14 cellular contexts compared by ENCODE assay signal in genomic region chr2:183993052-183993451, GRCh38.
DNase-seq lines count a peak whose midpoint lies in the region; ATAC-seq and TF ChIP-seq lines count a peak whose summit lies in the region.
"Had no signal": no experiment of that assay in that cellular context is flagged by ENCODE, and none has a peak within 500 bp of the region (broad histone marks: within the 10 kb centered on the region; RNA-seq: fewer than 3 reads in every experiment).

No MANE protein-coding gene starts in this region.

- H3K9me3 Mint-ChIP-seq in Caco-2 (ENCODE audit: unreplicated experiment), result no peaks in the 10 kb centered on the region
- H3K9me3 Mint-ChIP-seq in activated CD4-positive, alpha-beta memory T cell treated with anti-CD3 and anti-CD28 coated beads for 36 hours, result no peaks in the 10 kb centered on the region

- no peak overlapping the region for H3K4me3 Mint-ChIP-seq in Caco-2 (ENCODE audit: unreplicated experiment)
- H3K4me3 Mint-ChIP-seq in activated CD4-positive, alpha-beta memory T cell treated with anti-CD3 and anti-CD28 coated beads for 36 hours, result no peak overlapping the region
- H3K4me3 Mint-ChIP-seq: effector memory CD8-positive, alpha-beta T cell had no signal

- BruUV-seq in Caco-2 (replicated peaks; lab: Mats Ljungman, UMichigan), result no TSS peak

- no peaks in the 10 kb centered on the region for H3K4me1 Mint-ChIP-seq in Caco-2 (ENCODE audit: low read depth, unreplicated experiment)
- no peaks in the 10 kb centered on the region for H3K4me1 Mint-ChIP-seq in activated CD4-positive, alpha-beta memory T cell treated with anti-CD3 and anti-CD28 coated beads for 36 hours (ENCODE audit: low read depth)

- peak; percentile 79 for ATAC-seq in GM18502 (IDR thresholded peaks at IDR 0.05; ENCODE audit: poor library complexity, unreplicated experiment)
- ATAC-seq in GM21360 (IDR thresholded peaks at IDR 0.05; ENCODE audit: unreplicated experiment), result peak; percentile 87
- peak; percentile 54 for ATAC-seq in HG02938 (IDR thresholded peaks at IDR 0.05; ENCODE audit: unreplicated experiment)
- ATAC-seq: effector memory CD8-positive, alpha-beta T cell had no signal

- H3K27me3 ChIP-seq in Caco-2 (replicated peaks; ENCODE audit: control insufficient read depth, insufficient read depth, low read length), result no peaks in the 10 kb centered on the region

- 0 out of 2 replicates have a peak, but pooled peaks cover 2% of the 10 kb centered on the region for H3K4me1 ChIP-seq in Caco-2
- H3K4me1 ChIP-seq: parathyroid adenoma had no signal

- intact Hi-C loops in Caco-2 (cut with micrococcal nuclease; ENCODE audit: unreplicated experiment), result no loop called here
- intact Hi-C loops in activated CD4-positive, alpha-beta memory T cell treated with anti-CD3 and anti-CD28 coated beads for 36 hours (cut with micrococcal nuclease), result no loop called here

- H3K27me3 Mint-ChIP-seq in Caco-2 (ENCODE audit: insufficient read depth, unreplicated experiment), result peaks cover 2% of the 10 kb centered on the region
- H3K27me3 Mint-ChIP-seq in activated CD4-positive, alpha-beta memory T cell treated with anti-CD3 and anti-CD28 coated beads for 36 hours, result no peaks in the 10 kb centered on the region
- H3K27me3 Mint-ChIP-seq: effector memory CD8-positive, alpha-beta T cell had no signal

- TF ChIP-seq CTCF in Caco-2 (IDR thresholded peaks at IDR 0.05; ENCODE audit: insufficient read depth in 1 of 2, low read depth in 1 of 2, low read length in 1 of 2, severe bottlenecking in 1 of 2, unreplicated experiment in 1 of 2), result no peak

- DNase-seq in NCI-H1694 treated with DMSO at 0.1 percent for 48 hours (lab: John Stamatoyannopoulos, UW) (peak; percentile 10), Caco-2 (no peak), SHP77 treated with DMSO at 0.1 percent for 48 hours (lab: John Stamatoyannopoulos, UW) (no peak)
- no peak for DNase-seq in stimulated activated CD4-positive, alpha-beta T cell treated with anti-CD3 and anti-CD28 coated beads, Interleukin-4, amount 100 ng/mL, for 24 hours
- DNase-seq in activated CD4-positive, alpha-beta memory T cell treated with anti-CD3 and anti-CD28 coated beads for 36 hours, result no peak
- DNase-seq: activated T-cell treated with anti-CD3 and anti-CD28 coated beads for 4 hours; AML-193; effector memory CD8-positive, alpha-beta T cell; glutamatergic neuron had no signal

- no peaks in the 10 kb centered on the region for H3K36me3 Mint-ChIP-seq in Caco-2 (ENCODE audit: insufficient read depth, unreplicated experiment)
- H3K36me3 Mint-ChIP-seq in activated CD4-positive, alpha-beta memory T cell treated with anti-CD3 and anti-CD28 coated beads for 36 hours, result no peaks in the 10 kb centered on the region

- H3K27ac Mint-ChIP-seq in Caco-2 (ENCODE audit: unreplicated experiment), result no peak overlapping the region
- no peak overlapping the region for H3K27ac Mint-ChIP-seq in activated CD4-positive, alpha-beta memory T cell treated with anti-CD3 and anti-CD28 coated beads for 36 hours
- H3K27ac Mint-ChIP-seq: effector memory CD8-positive, alpha-beta T cell had no signal

- CTCF ChIA-PET in Caco-2 (lab: Charles Lee), result no interaction called here
- CTCF ChIA-PET in activated CD4-positive, alpha-beta memory T cell treated with anti-CD3 and anti-CD28 coated beads for 36 hours (lab: Charles Lee), result no interaction called here

- no peaks in the 10 kb centered on the region for H3K9me3 ChIP-seq in Caco-2
- H3K9me3 ChIP-seq: HAP-1 had no signal

- POLR2A ChIA-PET in Caco-2 (lab: Charles Lee), result no interaction called here
- POLR2A ChIA-PET in activated CD4-positive, alpha-beta memory T cell treated with anti-CD3 and anti-CD28 coated beads for 36 hours (lab: Charles Lee), result no interaction called here

- no peaks in the 10 kb centered on the region for H3K36me3 ChIP-seq in Caco-2 (ENCODE audit: control insufficient read depth, insufficient read depth, low read length)
- H3K36me3 ChIP-seq: HAP-1 had no signal

- H3K4me3 ChIP-seq in Caco-2 (ENCODE audit: low read depth, low read length), result no peak overlapping the region
- H3K4me3 ChIP-seq: HAP-1 had no signal
